In the genomic region with DNA sequence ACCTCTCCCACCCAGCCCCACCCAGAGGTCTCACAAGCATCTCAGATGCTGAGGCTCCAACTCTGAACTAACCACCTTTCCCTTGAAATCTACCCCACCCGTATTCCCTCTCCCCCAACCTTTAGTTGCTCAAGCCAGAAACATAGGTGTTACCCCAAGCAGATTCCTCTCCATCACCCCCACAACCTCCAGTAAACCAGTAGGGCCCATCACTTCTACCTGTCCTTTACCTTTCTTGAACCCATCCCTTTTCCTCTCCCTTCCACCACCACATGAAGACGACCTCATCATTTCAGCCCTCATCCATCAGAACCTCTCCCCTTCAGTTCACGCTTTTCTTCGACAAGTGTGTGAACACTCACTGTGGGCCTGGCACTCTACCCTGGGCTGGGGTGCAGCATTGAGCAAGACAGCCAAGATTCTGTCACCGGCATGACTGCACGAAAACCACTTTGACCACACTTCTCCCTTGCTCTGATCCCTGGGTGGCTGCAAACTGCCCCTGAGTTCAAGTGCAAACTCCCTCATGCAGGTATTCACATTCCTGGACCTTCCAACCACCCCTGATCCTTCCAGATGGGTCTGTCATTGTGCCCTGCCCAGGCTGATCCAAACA, we compare ENCODE assay signal across 8 cellular contexts.
DNase-seq lines count a peak whose midpoint lies in the region; ATAC-seq and TF ChIP-seq lines count a peak whose summit lies in the region.

No MANE protein-coding gene starts in this region.

- H3K9ac ChIP-seq in Karpas-422 (ENCODE audit: low read length): no peak overlapping the region

- no peaks in the 10 kb centered on the region for H4K20me1 ChIP-seq in Karpas-422 (ENCODE audit: insufficient read depth, low read depth, low read length)

- H3K9me3 ChIP-seq in CD8-positive, alpha-beta T cell (ENCODE audit: low read length): no peaks in the 10 kb centered on the region
- H3K9me3 ChIP-seq in Panc1 (ENCODE audit: control insufficient read depth, insufficient read depth, low read depth, low read length): no peaks in the 10 kb centered on the region
- no peaks in the 10 kb centered on the region for H3K9me3 ChIP-seq in Karpas-422 (ENCODE audit: low read length)

- H3K4me2 ChIP-seq in Karpas-422 (ENCODE audit: low read depth, low read length, poor library complexity, severe bottlenecking): no peak overlapping the region

- in situ Hi-C loops in Panc1 (cut with HindIII; ENCODE audit: low pct_unique_long_range_greater_than_20kb, low sequenced_read_pairs): loop anchor here (25.0 kb wide), 1 partner anchor 89 kb away; a partner anchor contains a TSS

- no peaks in the 10 kb centered on the region for H3K36me3 ChIP-seq in CD8-positive, alpha-beta T cell (ENCODE audit: insufficient read depth, low read length)
- no peaks in the 10 kb centered on the region for H3K36me3 ChIP-seq in Panc1 (ENCODE audit: control insufficient read depth, insufficient read depth, low read length)
- H3K36me3 ChIP-seq in Karpas-422 (ENCODE audit: insufficient read depth, low read length): no peaks in the 10 kb centered on the region

- no peaks in the 10 kb centered on the region for H3K79me2 ChIP-seq in Karpas-422 (ENCODE audit: low read length)

- no peak overlapping the region for H3K4me3 Mint-ChIP-seq in CD8-positive, alpha-beta T cell

- no peak overlapping the region for H3K4me3 ChIP-seq in CD8-positive, alpha-beta T cell (ENCODE audit: low read depth, low read length)
- H3K4me3 ChIP-seq in Panc1 (ENCODE audit: low read depth in 2 of 2, low read length in 2 of 2) (no peak overlapping the region), Karpas-422 (ENCODE audit: low read length) (no peak overlapping the region)

- intact Hi-C loops in CD8-positive, alpha-beta T cell (cut with DNase I, micrococcal nuclease): no loop called here
- intact Hi-C loops in Panc1 (cut with micrococcal nuclease; ENCODE audit: unreplicated experiment): no loop called here
- intact Hi-C loops in posterior vena cava (cut with DNase I): no loop called here

- no peak for DNase-seq in CD8-positive, alpha-beta T cell
- DNase-seq in Panc1 (ENCODE audit: low read depth, low spot score) (no peak), fibroblast of gingiva (ENCODE audit: low read depth) (peak; percentile 14), posterior vena cava (ENCODE audit: low spot score) (peak; percentile 48), Karpas-422 (no peak), NCI-H524 (lab: John Stamatoyannopoulos, UW) (no peak)
- no peak for DNase-seq in activated CD4-positive, alpha-beta T cell treated with anti-CD3 and anti-CD28 coated beads for 4 hours

- CTCF ChIA-PET in CD8-positive, alpha-beta T cell (lab: Charles Lee): interaction anchor here (0.7 kb wide), 1 partner anchor 21 kb away, joined by 3 read pairs; no protein-coding TSS in a partner anchor
- CTCF ChIA-PET in Panc1 (lab: Charles Lee): no interaction called here

- no peaks in the 10 kb centered on the region for H3K9me3 Mint-ChIP-seq in CD8-positive, alpha-beta T cell

- no peaks in the 10 kb centered on the region for H3K36me3 Mint-ChIP-seq in CD8-positive, alpha-beta T cell

- H3K27ac ChIP-seq in CD8-positive, alpha-beta T cell (ENCODE audit: low read depth, low read length): no peak overlapping the region
- H3K27ac ChIP-seq in Panc1 (ENCODE audit: low read length) (peak overlapping the region; percentile 80), Karpas-422 (ENCODE audit: low read length) (no peak overlapping the region)

- peaks cover 64% of the 10 kb centered on the region for H3K27me3 Mint-ChIP-seq in CD8-positive, alpha-beta T cell (ENCODE audit: low read depth)

- peaks cover 20% of the 10 kb centered on the region for H3K4me1 Mint-ChIP-seq in CD8-positive, alpha-beta T cell (ENCODE audit: low read depth)

- TF ChIP-seq CTCF in CD8-positive, alpha-beta T cell (IDR thresholded peaks at IDR 0.05): no peak
- no peak for TF ChIP-seq CTCF in Panc1 (IDR thresholded peaks at IDR 0.05)

- POLR2A ChIA-PET in CD8-positive, alpha-beta T cell (lab: Charles Lee): no interaction called here
- POLR2A ChIA-PET in Panc1 (lab: Charles Lee): no interaction called here

- H3K9me2 ChIP-seq in Karpas-422 (replicated peaks; ENCODE audit: insufficient read depth, low read length): no peaks in the 10 kb centered on the region

- no peak overlapping the region for H2AFZ ChIP-seq in Karpas-422 (ENCODE audit: low read length)

- peaks cover 20% of the 10 kb centered on the region for H3K27me3 ChIP-seq in CD8-positive, alpha-beta T cell (ENCODE audit: insufficient read depth, low read length)
- no peaks in the 10 kb centered on the region for H3K27me3 ChIP-seq in Panc1 (ENCODE audit: control insufficient read depth, insufficient read depth, low read length)
- H3K27me3 ChIP-seq in Karpas-422 (ENCODE audit: low read length): no peaks in the 10 kb centered on the region

- no peak for ATAC-seq in CD8-positive, alpha-beta T cell
- ATAC-seq in Panc1 (no peak), HG02623 (IDR thresholded peaks at IDR 0.05; ENCODE audit: unreplicated experiment) (no peak)

- peak overlapping the region; percentile 18 for H3K27ac Mint-ChIP-seq in CD8-positive, alpha-beta T cell

- BruUV-seq in Panc1 (replicated peaks; lab: Mats Ljungman, UMichigan): no TSS peak

- H3K4me1 ChIP-seq in CD8-positive, alpha-beta T cell (ENCODE audit: insufficient read depth, low read length): peaks cover 13% of the 10 kb centered on the region
- H3K4me1 ChIP-seq in Panc1 (ENCODE audit: control insufficient read depth, insufficient read depth, low read length) (peaks cover 11% of the 10 kb centered on the region), Karpas-422 (ENCODE audit: low read length) (peaks cover 16% of the 10 kb centered on the region)

Comparison
In these comparisons a context has a peak if more than half of its experiments do, and no peak if none do; other contexts are left out.
1. DNase-seq: peak in fibroblast of gingiva (single experiment) and posterior vena cava (single experiment); none in CD8-positive, alpha-beta T cell (0 of 7), Panc1 (single experiment), Karpas-422 (single experiment), NCI-H524 (0 of 2) and activated CD4-positive, alpha-beta T cell treated with anti-CD3 and anti-CD28 coated beads for 4 hours (0 of 2).